In the genomic region with DNA sequence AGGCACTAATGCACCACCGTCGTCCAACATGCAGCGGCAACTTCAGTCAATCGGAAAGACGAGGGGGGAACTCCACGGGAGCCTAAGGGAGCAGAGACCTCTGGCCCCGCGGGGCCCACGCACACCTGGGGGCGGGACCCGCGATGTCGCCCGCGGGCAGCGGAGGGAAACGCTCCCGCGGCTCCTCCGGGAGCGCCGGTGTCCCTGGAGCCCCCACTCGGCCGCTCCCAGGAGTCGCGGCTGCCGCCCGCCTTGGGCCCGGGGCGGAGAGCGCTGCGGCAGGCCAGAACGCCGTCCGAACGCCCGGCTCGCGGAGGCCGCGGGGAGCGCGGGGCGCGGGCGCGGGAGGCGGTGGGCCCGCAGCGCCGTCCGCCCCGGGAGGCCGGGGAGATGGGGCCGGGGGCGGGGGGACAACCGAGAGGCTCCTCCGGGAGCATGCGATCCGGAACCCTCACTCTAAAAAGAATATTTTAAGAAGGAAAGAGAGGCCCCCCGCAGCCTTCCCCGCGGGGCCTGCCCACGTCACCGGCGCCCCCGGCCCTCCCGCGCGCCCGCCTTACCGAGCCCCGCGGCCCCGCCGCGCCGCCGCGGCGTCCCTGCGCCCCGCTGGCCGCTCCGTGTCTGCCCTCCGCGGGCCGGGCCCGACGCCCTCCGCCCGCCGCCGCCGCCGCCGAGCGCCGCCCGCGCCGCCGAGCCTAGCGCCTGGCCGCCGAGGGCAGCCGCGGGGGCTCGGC, we compare ENCODE assay signal across 8 cellular contexts.
A peak's percentile ranks its signal among the peaks of the same experiment; 100 is the strongest.
DNase-seq lines count a peak whose midpoint lies in the region; ATAC-seq lines count a peak whose summit lies in the region.

No MANE protein-coding gene starts in this region.

- peak overlapping the region; percentile 82 for H3K9ac ChIP-seq in adipocyte (ENCODE audit: low read length)
- H3K9ac ChIP-seq in skeletal muscle satellite cell (ENCODE audit: low read depth, low read length): peak overlapping the region; percentile 75

- H3K4me2 ChIP-seq in skeletal muscle satellite cell (ENCODE audit: low read length): peak overlapping the region; percentile 91

- H3K27me3 ChIP-seq in adipocyte (replicated peaks; ENCODE audit: control insufficient read depth, insufficient read depth, low read length) (no peaks in the 10 kb centered on the region), skeletal muscle satellite cell (ENCODE audit: control insufficient read depth, insufficient read depth, low read length) (no peaks in the 10 kb centered on the region)

- peak overlapping the region; percentile 88 for H3K4me3 ChIP-seq in adipocyte (ENCODE audit: low read length)
- H3K4me3 ChIP-seq in iPS-11a (ENCODE audit: low read depth, low read length): peak overlapping the region; percentile 63
- peak overlapping the region; percentile 87 for H3K4me3 ChIP-seq in skeletal muscle satellite cell (ENCODE audit: low read length)

- no peaks in the 10 kb centered on the region for H3K9me3 ChIP-seq in adipocyte (ENCODE audit: control insufficient read depth, low read length)
- H3K9me3 ChIP-seq in skeletal muscle satellite cell (replicated peaks; ENCODE audit: low read length): no peaks in the 10 kb centered on the region

- H3K4me1 ChIP-seq in adipocyte (ENCODE audit: control insufficient read depth, insufficient read depth, low read length): peaks cover 36% of the 10 kb centered on the region
- peaks cover 21% of the 10 kb centered on the region for H3K4me1 ChIP-seq in skeletal muscle satellite cell (ENCODE audit: control insufficient read depth, insufficient read depth, low read length)

- ATAC-seq in esophagus mucosa: no peak

- H3K36me3 ChIP-seq in adipocyte (ENCODE audit: control insufficient read depth, insufficient read depth, low read length, severe bottlenecking) (no peaks in the 10 kb centered on the region), skeletal muscle satellite cell (ENCODE audit: insufficient read depth, low read length) (no peaks in the 10 kb centered on the region)

- DNase-seq in stimulated activated naive CD4-positive, alpha-beta T cell (lab: John Stamatoyannopoulos, UW): peak in 5 of 6 experiments; percentile 11 to 34 (median 20)
- DNase-seq in stimulated activated naive CD4-positive, alpha-beta T cell treated with Interleukin-2 at 50 U/mL for 16 hours (lab: John Stamatoyannopoulos, UW): no peak
- DNase-seq in LHCN-M2 (ENCODE audit: low read depth): peak; percentile 12
- DNase-seq in adipocyte (ENCODE audit: low read depth): peak; percentile 70
- DNase-seq in COLO829 (ENCODE audit: low spot score): no peak

Comparison
In these comparisons a context has a peak if more than half of its experiments do, and no peak if none do; other contexts are left out.
1. DNase-seq: peak in stimulated activated naive CD4-positive, alpha-beta T cell (5 of 6), LHCN-M2 (single experiment) and adipocyte (single experiment); none in stimulated activated naive CD4-positive, alpha-beta T cell treated with Interleukin-2 at 50 U/mL for 16 hours (single experiment) and COLO829 (single experiment).
2. Peak in every context shown above with its lines, with median percentiles within 50 percentile points of each other: H3K4me3 ChIP-seq.